ENCODE assay signal across 8 cellular contexts in genomic region chr10:110803830-110804338, GRCh38.
DNase-seq lines count a peak whose midpoint lies in the region; ATAC-seq and TF ChIP-seq lines count a peak whose summit lies in the region.

No MANE protein-coding gene starts in this region.

- H3K4me3 ChIP-seq in mucosa of descending colon (no peak overlapping the region), upper lobe of left lung (no peak overlapping the region)

- peaks cover 26% of the 10 kb centered on the region for H3K4me1 Mint-ChIP-seq in activated B cell treated with CpG ODN at 0.5 μM for 24 hours

- H3K27ac Mint-ChIP-seq in activated B cell treated with CpG ODN at 0.5 μM for 24 hours, result peak overlapping the region; percentile 54

- CTCF ChIA-PET in activated B cell treated with CpG ODN at 0.5 μM for 24 hours (lab: Charles Lee), result interaction anchor here (0.7 to 4.2 kb wide), 28 partner anchors 10 to 195 kb away, joined by 3 to 131 read pairs (median 6); partner anchors contain the start of genes BBIP1 and PDCD4

- no peaks in the 10 kb centered on the region for H3K27me3 Mint-ChIP-seq in activated B cell treated with CpG ODN at 0.5 μM for 24 hours

- DNase-seq in DMS153 (lab: John Stamatoyannopoulos, UW), result peak; percentile 45
- peak; percentile 71 for DNase-seq in HT-29 (ENCODE audit: low spot score)
- DNase-seq in activated B cell treated with CpG ODN at 0.5 μM for 24 hours, result peak; percentile 29
- DNase-seq in erythroblast (lab: John Stamatoyannopoulos, UW), result peak; percentile 47 to 65
- peak; percentile 58 to 79 (median 72) for DNase-seq in mucosa of descending colon
- DNase-seq in upper lobe of left lung, result peak in 1 of 2 donors; percentile 68
- no peak for DNase-seq in DMS53 treated with DMSO at 0.1 percent for 48 hours (lab: John Stamatoyannopoulos, UW; ENCODE audit: unreplicated experiment)

- H3K36me3 Mint-ChIP-seq in activated B cell treated with CpG ODN at 0.5 μM for 24 hours (ENCODE audit: low read depth), result no peaks in the 10 kb centered on the region

- H3K4me1 ChIP-seq in mucosa of descending colon (ENCODE audit: low read depth), result peaks cover 19% of the 10 kb centered on the region
- peaks cover 11 to 21% (median 15%) of the 10 kb centered on the region in 4 donors for H3K4me1 ChIP-seq in upper lobe of left lung

- no peak overlapping the region for H3K4me3 Mint-ChIP-seq in activated B cell treated with CpG ODN at 0.5 μM for 24 hours

- TF ChIP-seq EP300 in upper lobe of left lung (IDR thresholded peaks at IDR 0.05), result no peak

- H3K9me3 Mint-ChIP-seq in activated B cell treated with CpG ODN at 0.5 μM for 24 hours, result no peaks in the 10 kb centered on the region

- WGBS in upper lobe of left lung, 2 donors, result 28 to 38% methylated on average over 6 of the region's 6 CpGs

- POLR2A ChIA-PET in activated B cell treated with CpG ODN at 0.5 μM for 24 hours (lab: Charles Lee), result interaction anchor here (0.7 to 2.9 kb wide), 11 partner anchors 8 to 199 kb away, joined by 3 to 22 read pairs (median 7); partner anchors contain the start of genes BBIP1, PDCD4 and SHOC2

- no peak for TF ChIP-seq CTCF in activated B cell treated with CpG ODN at 0.5 μM for 24 hours (IDR thresholded peaks at IDR 0.05)
- peak; percentile 27 for TF ChIP-seq CTCF in mucosa of descending colon (IDR thresholded peaks at IDR 0.05)
- TF ChIP-seq CTCF in upper lobe of left lung (IDR thresholded peaks at IDR 0.05), result peak; percentile 36 to 55 (median 42)

- intact Hi-C loops in activated B cell treated with CpG ODN at 0.5 μM for 24 hours (cut with micrococcal nuclease) (loop anchor here (1.0 to 10.0 kb wide), 7 partner anchors 39 to 211 kb away; no protein-coding TSS in a partner anchor), mucosa of descending colon (cut with DNase I, micrococcal nuclease) (loop anchor here in 1 of 2 donors (5.0 to 10.0 kb wide), 2 partner anchors 57 to 71 kb away; partner anchors contain the start of gene PDCD4)

- H3K9me3 ChIP-seq in mucosa of descending colon (no peaks in the 10 kb centered on the region), upper lobe of left lung (no peaks in the 10 kb centered on the region)

- ATAC-seq in GM19455 (IDR thresholded peaks at IDR 0.05; ENCODE audit: unreplicated experiment) (peak; percentile 71), activated B cell treated with CpG ODN at 0.5 μM for 24 hours (ENCODE audit: low read depth) (peak; percentile 70), mucosa of descending colon (peak; percentile 80), upper lobe of left lung (ENCODE audit: low FRiP score in 2 of 2) (peak; percentile 57 to 85)

- TF ChIP-seq POLR2A in erythroblast (IDR thresholded peaks at IDR 0.05; ENCODE audit: low read length) (no peak), upper lobe of left lung (IDR thresholded peaks at IDR 0.05) (no peak)

- H3K36me3 ChIP-seq in mucosa of descending colon (ENCODE audit: low read depth), result no peaks in the 10 kb centered on the region
- no peaks in the 10 kb centered on the region for H3K36me3 ChIP-seq in upper lobe of left lung

- peak overlapping the region in 1 of 4 donors; percentile 22 for H3K27ac ChIP-seq in upper lobe of left lung

- H3K27me3 ChIP-seq in upper lobe of left lung, result no peaks in the 10 kb centered on the region
